14 cellular contexts compared by ENCODE assay signal in genomic region chr5:38755171-38755570, GRCh38.
DNase-seq lines count a peak whose midpoint lies in the region; ATAC-seq and TF ChIP-seq lines count a peak whose summit lies in the region.
"Had no signal": no experiment of that assay in that cellular context is flagged by ENCODE, and none has a peak within 500 bp of the region (broad histone marks: within the 10 kb centered on the region; RNA-seq: fewer than 3 reads in every experiment).

No MANE protein-coding gene starts in this region.

- ATAC-seq in GM18505 (IDR thresholded peaks at IDR 0.05; ENCODE audit: unreplicated experiment): no peak
- ATAC-seq: activated CD8-positive, alpha-beta T cell treated with anti-CD3 and anti-CD28 coated beads for 36 hours; GM23338 had no signal

- TF ChIP-seq POLR2A in GM18505 (IDR thresholded peaks at IDR 0.05; ENCODE audit: borderline replicate concordance, extremely low read depth, insufficient read depth, insufficient read length): no peak

- DNase-seq in GM04503 (ENCODE audit: low read depth) (peak; percentile 12), T1000 (lab: John Stamatoyannopoulos, UW) (peak; percentile 21), fibroblast of peridontal ligament (ENCODE audit: extremely low read depth) (peak; percentile 65), smooth muscle cell of the brain vasculature (ENCODE audit: low read depth, low spot score) (peak; percentile 50), GDM1 (lab: John Stamatoyannopoulos, UW) (no peak)
- DNase-seq in stimulated activated CD4-positive, alpha-beta T cell treated with anti-CD3 and anti-CD28 coated beads, Interleukin-4, amount 100 ng/mL, for 4 hours: no peak
- DNase-seq: activated CD8-positive, alpha-beta T cell treated with anti-CD3 and anti-CD28 coated beads for 36 hours; activated effector memory CD4-positive, alpha-beta T cell treated with Interleukin-2 at 50 U/mL for 16 hours; CD8-positive, alpha-beta memory T cell; NCI-H1092; NCI-H2171 treated with DMSO at 0.1 percent for 48 hours; tibial artery had no signal

Comparison
In these comparisons a context has a peak if more than half of its experiments do, and no peak if none do; other contexts are left out.
1. DNase-seq: peak in GM04503 (single experiment), T1000 (single experiment), fibroblast of peridontal ligament (single experiment) and smooth muscle cell of the brain vasculature (single experiment); none in stimulated activated CD4-positive, alpha-beta T cell treated with anti-CD3 and anti-CD28 coated beads, Interleukin-4, amount 100 ng/mL, for 4 hours (0 of 2) and GDM1 (single experiment).